ENCODE assay signal across 24 cellular contexts in genomic region chr16:560221-560700, GRCh38. TPM values are rescaled to one million over a fixed set of nuclear protein-coding genes. Genes with fewer than 3 reads are reported as not detected.
DNase-seq lines count a peak whose midpoint lies in the region; ATAC-seq and TF ChIP-seq lines count a peak whose summit lies in the region.
"Had no signal": no experiment of that assay in that cellular context is flagged by ENCODE, and none has a peak within 500 bp of the region (broad histone marks: within the 10 kb centered on the region; RNA-seq: fewer than 3 reads in every experiment).

PRR35 (plus strand) TSS chr16:560394; CDS start chr16:563295, 2,901 bp downstream.

- H3K36me3 ChIP-seq in cardiac muscle cell (no peaks in the 10 kb centered on the region), suprapubic skin (no peaks in the 10 kb centered on the region)
- H3K36me3 ChIP-seq: colonic mucosa, spleen had no signal

- H3K4me3 Mint-ChIP-seq in T-helper 17 cell, result peak within 1 kb of the TSS; percentile 31
- H3K4me3 Mint-ChIP-seq: activated CD8-positive, alpha-beta T cell treated with anti-CD3 and anti-CD28 coated beads for 36 hours; activated T-cell treated with anti-CD3 and anti-CD28 coated beads, Interleukin-2, amount 50 U/mL, for 4 hours; CD4-positive, alpha-beta T cell; memory B cell had no signal

- no CpG with 5 or more reads among the region's 83 CpGs for WGBS in suprapubic skin

- H3K27ac ChIP-seq in cardiac muscle cell (no peak within 1 kb of the TSS), suprapubic skin (no peak within 1 kb of the TSS)
- H3K27ac ChIP-seq: colonic mucosa, PC-9, spleen had no signal

- no peak for TF ChIP-seq POLR2A in suprapubic skin (IDR thresholded peaks at IDR 0.05)

- no peak for TF ChIP-seq CTCF in cardiac muscle cell (IDR thresholded peaks at IDR 0.05; ENCODE audit: low read depth, low read length)
- TF ChIP-seq CTCF in suprapubic skin (IDR thresholded peaks at IDR 0.05), result no peak

- no peak for TF ChIP-seq EP300 in suprapubic skin (IDR thresholded peaks at IDR 0.05)

- H3K27me3 Mint-ChIP-seq in T-helper 17 cell, result no peaks in the 10 kb centered on the region

- H3K4me1 ChIP-seq in cardiac muscle cell (ENCODE audit: low read depth) (peaks cover 9% of the 10 kb centered on the region), suprapubic skin (peaks cover 28% of the 10 kb centered on the region)
- H3K4me1 ChIP-seq: colonic mucosa had no signal

- H3K27ac Mint-ChIP-seq in T-helper 17 cell, result no peak within 1 kb of the TSS
- H3K27ac Mint-ChIP-seq: activated CD8-positive, alpha-beta T cell treated with anti-CD3 and anti-CD28 coated beads for 36 hours; activated naive CD4-positive, alpha-beta T cell treated with anti-CD3 and anti-CD28 coated beads, Interleukin-2, amount 50 U/mL, for 72 hours; CD4-positive, alpha-beta T cell; memory B cell had no signal

- no peak for ATAC-seq in left cardiac atrium
- no peak for ATAC-seq in T-helper 17 cell
- no peak for ATAC-seq in sciatic nerve
- ATAC-seq: activated CD8-positive, alpha-beta T cell treated with anti-CD3 and anti-CD28 coated beads for 36 hours; activated naive CD4-positive, alpha-beta T cell treated with anti-CD3 and anti-CD28 coated beads, Interleukin-2, amount 50 U/mL, for 72 hours; activated T-cell treated with anti-CD3 and anti-CD28 coated beads, Interleukin-2, amount 50 U/mL, for 4 hours had no signal

- H3K36me3 Mint-ChIP-seq in T-helper 17 cell (ENCODE audit: low read depth), result no peaks in the 10 kb centered on the region
- H3K36me3 Mint-ChIP-seq: activated naive CD4-positive, alpha-beta T cell treated with anti-CD3 and anti-CD28 coated beads, Interleukin-2, amount 50 U/mL, for 72 hours; memory B cell had no signal

- peaks cover 42% of the 10 kb centered on the region for H3K27me3 ChIP-seq in cardiac muscle cell
- H3K27me3 ChIP-seq in suprapubic skin, result peaks cover 50% of the 10 kb centered on the region

- peak within 1 kb of the TSS; percentile 17 for H3K4me3 ChIP-seq in cardiac muscle cell
- H3K4me3 ChIP-seq in iPS-18c (ENCODE audit: insufficient read depth, low read depth, low read length), result peak within 1 kb of the TSS; percentile 52; the same call in 1 of the 2 replicates
- H3K4me3 ChIP-seq in suprapubic skin, result peak within 1 kb of the TSS; percentile 31
- H3K4me3 ChIP-seq: colonic mucosa, PC-9 had no signal

- intact Hi-C loops in left cardiac atrium (cut with DNase I) (no loop called here), sciatic nerve (cut with DNase I) (no loop called here)

- H3K4me1 Mint-ChIP-seq in T-helper 17 cell, result no peaks in the 10 kb centered on the region

- H3K9me3 ChIP-seq in cardiac muscle cell (ENCODE audit: low read depth), result no peaks in the 10 kb centered on the region
- H3K9me3 ChIP-seq in T-helper 17 cell (ENCODE audit: control insufficient read depth, low read length, poor library complexity, severe bottlenecking), result no peaks in the 10 kb centered on the region
- no peaks in the 10 kb centered on the region for H3K9me3 ChIP-seq in iPS-18c (ENCODE audit: control insufficient read depth, insufficient read depth, low read length)
- no peaks in the 10 kb centered on the region for H3K9me3 ChIP-seq in suprapubic skin
- H3K9me3 ChIP-seq: colonic mucosa, spleen had no signal

- peak in 1 of 2 donors; percentile 24 for DNase-seq in cardiac muscle cell (ENCODE audit: low read depth in 1 of 2, low spot score in 1 of 2)
- no peak for DNase-seq in left cardiac atrium
- DNase-seq in T-helper 17 cell, result no peak
- DNase-seq in suprapubic skin (ENCODE audit: low spot score in 2 of 2), result no peak
- no peak for DNase-seq in activated gamma-delta T cell (lab: John Stamatoyannopoulos, UW)
- DNase-seq in activated T-cell treated with anti-CD3 and anti-CD28 coated beads, Interleukin-2, amount 50 U/mL, for 1 hour, result no peak
- no peak for DNase-seq in sciatic nerve (ENCODE audit: low spot score)
- DNase-seq: activated CD8-positive, alpha-beta T cell treated with anti-CD3 and anti-CD28 coated beads for 36 hours; activated T-cell treated with anti-CD3 and anti-CD28 coated beads, Interleukin-2, amount 50 U/mL, for 4 hours; CD4-positive, alpha-beta T cell; colonic mucosa; DMS79; NCI-H1417 treated with DMSO at 0.1 percent for 48 hours; NCI-H2171; NCI-H82; PC-9; spleen; T-helper 2 cell had no signal

RNA-seq across cellular contexts. Expression of gene PRR35, which starts in this region (rescaled TPM):
- total RNA-seq in cardiac muscle cell (0.14 and 0.66 TPM in 2 replicates), left cardiac atrium (not detected), T-helper 17 cell (not detected), suprapubic skin (not detected), sciatic nerve (not detected)
- polyA plus RNA-seq in cardiac muscle cell, result 0.40 TPM in 1 of 2 replicates, not detected in the other
- total RNA-seq: activated CD8-positive, alpha-beta T cell treated with anti-CD3 and anti-CD28 coated beads for 36 hours; activated naive CD4-positive, alpha-beta T cell treated with anti-CD3 and anti-CD28 coated beads, Interleukin-2, amount 50 U/mL, for 72 hours; CD4-positive, alpha-beta T cell; colonic mucosa; H4; kidney epithelial cell; PC-9; spleen had no signal
- polyA plus RNA-seq: neural cell, spleen had no signal
